In the genomic region with DNA sequence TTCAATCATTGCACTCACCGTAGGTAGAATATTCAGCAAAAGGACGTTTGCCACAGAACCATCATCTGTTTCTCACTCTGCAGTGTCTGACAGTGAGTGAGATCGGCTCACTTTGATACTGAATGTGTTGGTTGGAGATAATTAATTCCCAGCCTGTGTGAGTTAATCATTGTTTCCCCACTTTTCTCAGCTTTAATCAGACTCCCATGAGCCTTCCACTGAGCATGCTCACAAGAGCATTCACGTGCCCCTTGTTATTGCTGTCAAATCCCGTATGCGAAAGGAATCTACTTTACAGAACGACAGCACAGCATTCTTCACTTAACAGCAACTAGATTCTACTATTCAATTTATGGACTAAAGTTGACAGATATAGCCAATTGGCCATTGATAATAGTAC, we compare ENCODE assay signal across 23 cellular contexts.
"Had no signal": no experiment of that assay in that cellular context is flagged by ENCODE, and none has a peak within 500 bp of the region (broad histone marks: within the 10 kb centered on the region; RNA-seq: fewer than 3 reads in every experiment).

No MANE protein-coding gene starts in this region.

- H3K4me1 ChIP-seq: adrenal gland, ascending aorta had no signal

- H3K9me3 ChIP-seq: adrenal gland, ascending aorta, thoracic aorta had no signal

- ATAC-seq: activated CD4-positive, alpha-beta T cell treated with anti-CD3 and anti-CD28 coated beads for 36 hours; left cardiac atrium; natural killer cell treated with Interleukin-12 subunit alpha and Interleukin-12 subunit beta and Interleukin-15 and Interleukin-18, amount 100 ng/mL, for 72 hours; T-helper 17 cell had no signal

- H3K27ac ChIP-seq: adrenal gland, ascending aorta, coronary artery, epithelial cell of prostate, hepatocyte, thoracic aorta had no signal

- H2AFZ ChIP-seq: hepatocyte had no signal

- H3K4me2 ChIP-seq: hepatocyte had no signal

- H3K79me2 ChIP-seq: hepatocyte had no signal

- H3K27me3 ChIP-seq: adrenal gland, ascending aorta, hepatocyte had no signal

- FAIRE-seq: bronchial epithelial cell had no signal

- H3K36me3 ChIP-seq: adrenal gland, ascending aorta, thoracic aorta had no signal

- H3K4me3 ChIP-seq: adrenal gland, ascending aorta, coronary artery, hepatocyte, thoracic aorta had no signal

- DNase-seq: activated B cell treated with CpG ODN at 0.5 μM for 24 hours; activated CD4-positive, alpha-beta T cell treated with anti-CD3 and anti-CD28 coated beads for 36 hours; activated CD4-positive, alpha-beta T cell treated with anti-CD3 and anti-CD28 coated beads, Interleukin-2, amount 50 U/mL, for 4 hours; activated CD8-positive, alpha-beta memory T cell treated with anti-CD3 and anti-CD28 coated beads for 24 hours; activated CD8-positive, alpha-beta memory T cell treated with anti-CD3 and anti-CD28 coated beads, Interleukin-2, amount 50 U/mL, for 4 hours; activated naive CD4-positive, alpha-beta T cell; activated T-cell treated with anti-CD3 and anti-CD28 coated beads, Interleukin-2, amount 50 U/mL, for 24 hours; adrenal gland; cerebellar nuclear complex; foreskin melanocyte; immature natural killer cell; left cardiac atrium; occipital lobe; stimulated activated CD4-positive, alpha-beta T cell treated with anti-CD3 and anti-CD28 coated beads, Interleukin-2, amount 100 ng/mL, for 48 hours; stimulated activated naive CD4-positive, alpha-beta T cell treated with Interleukin-2 at 50 U/mL for 16 hours; T-helper 17 cell had no signal
